18 cellular contexts compared by ENCODE assay signal in the genomic region with DNA sequence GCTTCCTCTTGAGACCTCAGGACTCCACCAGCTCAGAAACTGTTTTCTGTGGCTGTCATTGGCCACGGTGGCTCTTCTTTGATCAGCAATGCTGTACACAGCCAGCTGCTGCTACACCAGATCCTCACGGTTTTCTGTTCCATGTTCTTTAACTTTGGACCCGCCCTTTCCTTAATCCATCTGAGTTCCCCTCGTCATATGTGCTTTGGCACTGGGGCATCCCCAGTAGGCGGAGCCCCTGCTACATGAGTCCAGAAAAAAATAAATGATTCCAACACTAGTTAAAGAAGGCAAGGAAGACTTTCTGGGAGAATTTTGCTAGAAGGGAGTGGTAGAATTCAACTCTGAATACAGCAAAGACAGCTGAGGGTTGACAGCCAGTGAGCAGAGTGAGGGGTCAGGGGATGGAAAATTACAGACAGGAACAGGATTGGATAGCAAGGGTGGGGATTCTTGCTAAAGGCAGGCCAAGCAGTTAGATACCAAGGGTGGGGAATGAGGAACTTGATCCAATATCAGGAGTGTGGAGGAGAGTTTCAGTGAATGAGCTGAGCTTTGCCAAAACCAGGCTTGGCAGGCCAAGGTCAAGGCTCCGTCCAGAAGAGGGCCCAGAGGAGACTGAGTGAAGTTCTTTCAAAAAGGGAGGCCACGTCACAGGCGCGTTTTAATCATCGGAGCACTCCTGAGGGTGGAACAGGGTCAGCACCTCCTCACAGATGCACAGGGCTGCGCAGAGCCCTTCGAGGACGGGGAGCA.
"Had no signal": no experiment of that assay in that cellular context is flagged by ENCODE, and none has a peak within 500 bp of the region (broad histone marks: within the 10 kb centered on the region; RNA-seq: fewer than 3 reads in every experiment).

No MANE protein-coding gene starts in this region.

- H3K4me1 ChIP-seq: prostate gland, sigmoid colon, stomach, vagina had no signal

- ATAC-seq: effector memory CD8-positive, alpha-beta T cell; natural killer cell had no signal

- H3K36me3 ChIP-seq: prostate gland, sigmoid colon, stomach, vagina had no signal

- H3K27ac Mint-ChIP-seq: activated T-helper 1 cell treated with anti-CD3 and anti-CD28 coated beads, Interleukin-12 subunit alpha, Interleukin-12 subunit beta, Interleukin-2, Interleukin-4 antibody, amounts not matched to agents 30 ng/mL and 10 ng/mL and 1 ng/mL, durations not matched to agents 14 hours and 24 hours and 36 hours; effector memory CD8-positive, alpha-beta T cell; natural killer cell had no signal

- H3K4me1 Mint-ChIP-seq: natural killer cell had no signal

- H3K9me3 Mint-ChIP-seq: activated T-helper 1 cell treated with anti-CD3 and anti-CD28 coated beads, Interleukin-12 subunit alpha, Interleukin-12 subunit beta, Interleukin-2, Interleukin-4 antibody, amounts not matched to agents 30 ng/mL and 10 ng/mL and 1 ng/mL, durations not matched to agents 14 hours and 24 hours and 36 hours; natural killer cell had no signal

- H3K36me3 Mint-ChIP-seq: natural killer cell had no signal

- H3K27me3 ChIP-seq: vagina had no signal

- DNase-seq: activated CD4-positive, alpha-beta T cell treated with anti-CD3 and anti-CD28 coated beads, Interleukin-2, amount 50 U/mL, for 1 hour; activated CD8-positive, alpha-beta memory T cell treated with anti-CD3 and anti-CD28 coated beads for 24 hours; activated naive CD4-positive, alpha-beta T cell treated with Interleukin-2 at 50 U/mL for 16 hours; aorta; dermis blood vessel endothelial cell; effector memory CD8-positive, alpha-beta T cell; hippocampal formation; mesenchymal stem cell; natural killer cell; occipital lobe; sigmoid colon; stimulated activated CD4-positive, alpha-beta T cell treated with anti-CD3 and anti-CD28 coated beads, Interleukin-2, amount 100 ng/mL, for 24 hours; stomach; SW 1271 had no signal

- H3K27ac ChIP-seq: epithelial cell of prostate, prostate gland, sigmoid colon, stomach, vagina had no signal

- H3K9me3 ChIP-seq: prostate gland, vagina had no signal

- H3K4me3 ChIP-seq: prostate gland, sigmoid colon, stomach, vagina had no signal

- H3K4me3 Mint-ChIP-seq: activated T-helper 1 cell treated with anti-CD3 and anti-CD28 coated beads, Interleukin-12 subunit alpha, Interleukin-12 subunit beta, Interleukin-2, Interleukin-4 antibody, amounts not matched to agents 30 ng/mL and 10 ng/mL and 1 ng/mL, durations not matched to agents 14 hours and 24 hours and 36 hours; effector memory CD8-positive, alpha-beta T cell; natural killer cell had no signal
